In genomic region chrX:145715641-145716138, GRCh38 we compare ENCODE assay signal across 33 cellular contexts.
"Had no signal": no experiment of that assay in that cellular context is flagged by ENCODE, and none has a peak within 500 bp of the region (broad histone marks: within the 10 kb centered on the region; RNA-seq: fewer than 3 reads in every experiment).

No MANE protein-coding gene starts in this region.

- H3K27ac ChIP-seq: adrenal gland, body of pancreas, breast epithelium, Peyer's patch, SJSA1, WERI-Rb-1 had no signal

- H3K4me3 ChIP-seq: adrenal gland, body of pancreas, breast epithelium, Peyer's patch, SJSA1 had no signal

- H3K27me3 ChIP-seq: body of pancreas, Peyer's patch, SJSA1 had no signal

- FAIRE-seq: astrocyte had no signal

- H3K9me3 ChIP-seq: adrenal gland, body of pancreas, breast epithelium, Peyer's patch, SJSA1, SK-N-SH had no signal

- DNase-seq: activated CD4-positive, alpha-beta T cell treated with anti-CD3 and anti-CD28 coated beads for 36 hours; activated CD4-positive, alpha-beta T cell treated with anti-CD3 and anti-CD28 coated beads, Interleukin-2, amount 10 ng/mL, durations not matched to agents 7 days and 5 days; activated CD4-positive, alpha-beta T cell treated with anti-CD3 and anti-CD28 coated beads, Interleukin-2, amount 50 U/mL, for 48 hours; activated CD8-positive, alpha-beta T cell treated with anti-CD3 and anti-CD28 coated beads, Interleukin-2, amount 10 ng/mL, durations not matched to agents 7 days and 5 days; activated gamma-delta T cell treated with Interleukin-2 at 50 U/mL for 16 hours; activated naive CD4-positive, alpha-beta T cell treated with anti-CD3 and anti-CD28 coated beads for 36 hours; activated T-cell treated with anti-CD3 and anti-CD28 coated beads, Interleukin-2, amount 50 U/mL, for 4 hours; adrenal gland; body of pancreas; cortex of kidney; NCI-H1105; NCI-H1417 treated with DMSO at 0.1 percent for 48 hours; NCI-H187 treated with DMSO at 0.1 percent for 48 hours; NCI-H2081; NCI-H2171 treated with DMSO at 0.1 percent for 48 hours; NCI-H2227 treated with DMSO at 0.1 percent for 48 hours; NCI-H446; NCI-H510A treated with DMSO at 0.1 percent for 48 hours; NCI-H69; NCI-H82; PC-3; Peyer's patch; RPMI8226; SHP77 treated with DMSO at 0.1 percent for 48 hours; SK-N-SH; SW 1271; T-helper 1 cell; T-helper 2 cell; T-helper 9 cell; WERI-Rb-1 had no signal

- H3K4me1 ChIP-seq: adrenal gland, body of pancreas, breast epithelium, Peyer's patch, SJSA1 had no signal

- H3K9ac ChIP-seq: SK-N-SH had no signal

- H3K36me3 ChIP-seq: adrenal gland, breast epithelium, Peyer's patch, SJSA1, WERI-Rb-1 had no signal
